Comparison of ENCODE assay signal across 20 cellular contexts in genomic region chr16:88083582-88083981, GRCh38.
DNase-seq lines count a peak whose midpoint lies in the region; ATAC-seq, FAIRE-seq and TF ChIP-seq lines count a peak whose summit lies in the region.
"Had no signal": no experiment of that assay in that cellular context is flagged by ENCODE, and none has a peak within 500 bp of the region (broad histone marks: within the 10 kb centered on the region; RNA-seq: fewer than 3 reads in every experiment).

No MANE protein-coding gene starts in this region.

- no peak for TF ChIP-seq POLR2A in HepG2 (IDR thresholded peaks at IDR 0.05; ENCODE audit: insufficient read depth in 1 of 2, low read depth in 2 of 2, low read length in 2 of 2)

- intact Hi-C loops in activated B cell treated with CpG ODN at 0.5 μM for 24 hours (cut with micrococcal nuclease) = no loop called here
- intact Hi-C loops in HepG2 (cut with micrococcal nuclease; ENCODE audit: unreplicated experiment) = no loop called here

- H3K27ac ChIP-seq in HepG2 (ENCODE audit: extremely low read length, insufficient read depth, low read length) = no peak overlapping the region
- H3K27ac ChIP-seq: GM23248 had no signal

- no peak overlapping the region for H3K9ac ChIP-seq in HepG2 (ENCODE audit: insufficient read depth, low read depth, low read length)
- H3K9ac ChIP-seq: GM23248 had no signal

- H3K9me3 ChIP-seq in HepG2 (ENCODE audit: low read length) = no peaks in the 10 kb centered on the region
- H3K9me3 ChIP-seq: MG63 had no signal

- peaks cover 0 to 4% of the 10 kb centered on the region in 2 experiments; a peak in 2 of 5 replicates for H3K36me3 ChIP-seq in HepG2 (replicated peaks in 1 of 2; ENCODE audit: control insufficient read depth in 1 of 2, insufficient read depth in 2 of 2, low read length in 2 of 2)
- H3K36me3 ChIP-seq: MG63 had no signal

- no TSS peak for BruUV-seq in HepG2 (replicated peaks; lab: Mats Ljungman, UMichigan)

- no peak overlapping the region for H3K4me2 ChIP-seq in HepG2 (ENCODE audit: low read depth, low read length)

- no peak for TF ChIP-seq RAD21 in HepG2 (CRISPR knock-in tag; IDR thresholded peaks at IDR 0.05)

- H3K9me3 Mint-ChIP-seq in activated naive CD8-positive, alpha-beta T cell treated with anti-CD3 and anti-CD28 coated beads, Interleukin-2, amount 50 U/mL, for 24 hours = no peaks in the 10 kb centered on the region
- no peaks in the 10 kb centered on the region for H3K9me3 Mint-ChIP-seq in activated naive CD8-positive, alpha-beta T cell treated with anti-CD3 and anti-CD28 coated beads for 36 hours
- H3K9me3 Mint-ChIP-seq in activated B cell treated with CpG ODN at 0.5 μM for 24 hours (no peaks in the 10 kb centered on the region), progenitor cell of endocrine pancreas (ENCODE audit: low read depth) (peaks cover 3% of the 10 kb centered on the region)

- 90% methylated on average over 6 of the region's 9 CpGs for WGBS in HepG2 (ENCODE audit: low lambda C conversion rate)

- CTCF ChIA-PET in activated B cell treated with CpG ODN at 0.5 μM for 24 hours (lab: Charles Lee) = no interaction called here
- CTCF ChIA-PET in HepG2 (lab: Yijun Ruan, JAX; ENCODE audit: low intra/inter-chr PET ratio, low total read pairs) = no interaction called here

- TF ChIP-seq EP300 in HepG2 (IDR thresholded peaks at IDR 0.05; ENCODE audit: low read depth in 2 of 2, low read length in 2 of 2) (no peak), HepG2 (CRISPR knock-in tag; IDR thresholded peaks at IDR 0.05; ENCODE audit: borderline replicate concordance) (no peak)

- H3K27me3 ChIP-seq in HepG2 (ENCODE audit: control insufficient read depth in 1 of 2, insufficient read depth in 2 of 2, low read length in 2 of 2) = no peaks in the 10 kb centered on the region
- H3K27me3 ChIP-seq: MG63 had no signal

- no peaks in the 10 kb centered on the region for H3K4me1 ChIP-seq in HepG2 (ENCODE audit: insufficient read depth, low read length)

- peak overlapping the region; percentile 47 for H3K27ac Mint-ChIP-seq in activated naive CD8-positive, alpha-beta T cell treated with anti-CD3 and anti-CD28 coated beads, Interleukin-2, amount 50 U/mL, for 24 hours
- H3K27ac Mint-ChIP-seq in activated naive CD8-positive, alpha-beta T cell treated with anti-CD3 and anti-CD28 coated beads for 36 hours = no peak overlapping the region
- H3K27ac Mint-ChIP-seq in activated B cell treated with CpG ODN at 0.5 μM for 24 hours (peak overlapping the region; percentile 38), progenitor cell of endocrine pancreas (peak overlapping the region; percentile 16)

- H3K36me3 Mint-ChIP-seq in activated naive CD8-positive, alpha-beta T cell treated with anti-CD3 and anti-CD28 coated beads, Interleukin-2, amount 50 U/mL, for 24 hours (ENCODE audit: low read depth) = peaks cover 24% of the 10 kb centered on the region
- peaks cover 7% of the 10 kb centered on the region for H3K36me3 Mint-ChIP-seq in activated naive CD8-positive, alpha-beta T cell treated with anti-CD3 and anti-CD28 coated beads for 36 hours
- H3K36me3 Mint-ChIP-seq in activated B cell treated with CpG ODN at 0.5 μM for 24 hours (ENCODE audit: low read depth) (peaks cover 27% of the 10 kb centered on the region), progenitor cell of endocrine pancreas (ENCODE audit: insufficient read depth) (peaks cover 24% of the 10 kb centered on the region)

- H3K27me3 Mint-ChIP-seq in activated naive CD8-positive, alpha-beta T cell treated with anti-CD3 and anti-CD28 coated beads, Interleukin-2, amount 50 U/mL, for 24 hours = no peaks in the 10 kb centered on the region
- H3K27me3 Mint-ChIP-seq in activated naive CD8-positive, alpha-beta T cell treated with anti-CD3 and anti-CD28 coated beads for 36 hours = no peaks in the 10 kb centered on the region
- H3K27me3 Mint-ChIP-seq in activated B cell treated with CpG ODN at 0.5 μM for 24 hours (no peaks in the 10 kb centered on the region), progenitor cell of endocrine pancreas (no peaks in the 10 kb centered on the region)
- H3K27me3 Mint-ChIP-seq: CD4-positive, alpha-beta memory T cell had no signal

- in situ Hi-C loops in HepG2 (cut with HindIII; ENCODE audit: extremely low pct_ligation_motif_present, low pct_unique_long_range_greater_than_20kb) = no loop called here

- no peak for TF ChIP-seq CTCF in activated B cell treated with CpG ODN at 0.5 μM for 24 hours (IDR thresholded peaks at IDR 0.05)
- no peak for TF ChIP-seq CTCF in HepG2 (CRISPR knock-in tag; IDR thresholded peaks at IDR 0.05)
- TF ChIP-seq CTCF in progenitor cell of endocrine pancreas (IDR thresholded peaks at IDR 0.05; ENCODE audit: unreplicated experiment) = no peak

- no peak for FAIRE-seq in HepG2 (lab: Jason Lieb, UNC)
- FAIRE-seq: GM19239, HTR-8/SVneo had no signal

- H3K4me3 ChIP-seq in HepG2 (replicated peaks in 1 of 3; ENCODE audit: insufficient read depth in 1 of 3, low read depth in 2 of 3, low read length in 3 of 3) = no peak overlapping the region
- H3K4me3 ChIP-seq: GM23248, MG63 had no signal

- POLR2A ChIA-PET in activated B cell treated with CpG ODN at 0.5 μM for 24 hours (lab: Charles Lee) = interaction anchor here (0.7 kb wide), 1 partner anchor 280 kb away, joined by 11 read pairs; no protein-coding TSS in a partner anchor
- POLR2A ChIA-PET in HepG2 (lab: Yijun Ruan, JAX) = no interaction called here

- no peaks in the 10 kb centered on the region for H4K20me1 ChIP-seq in HepG2 (ENCODE audit: insufficient read depth, low read length)

- DNase-seq in activated naive CD8-positive, alpha-beta T cell treated with anti-CD3 and anti-CD28 coated beads, Interleukin-2, amount 50 U/mL, for 24 hours = no peak
- no peak for DNase-seq in activated naive CD8-positive, alpha-beta T cell treated with anti-CD3 and anti-CD28 coated beads for 36 hours
- DNase-seq in activated B cell treated with CpG ODN at 0.5 μM for 24 hours (no peak), HepG2 (ENCODE audit: low spot score) (no peak), progenitor cell of endocrine pancreas (ENCODE audit: low spot score, unreplicated experiment) (no peak), DMS 273 (lab: John Stamatoyannopoulos, UW; ENCODE audit: unreplicated experiment) (no peak)
- no peak for DNase-seq in stimulated activated naive CD4-positive, alpha-beta T cell (lab: John Stamatoyannopoulos, UW)
- DNase-seq: 8988T; CD4-positive, alpha-beta memory T cell; GF-D8; GM23248; Kasumi-1; MG63; NCI-H1048; NCI-H2081 had no signal

- H3K4me3 Mint-ChIP-seq in activated naive CD8-positive, alpha-beta T cell treated with anti-CD3 and anti-CD28 coated beads, Interleukin-2, amount 50 U/mL, for 24 hours = no peak overlapping the region
- no peak overlapping the region for H3K4me3 Mint-ChIP-seq in activated naive CD8-positive, alpha-beta T cell treated with anti-CD3 and anti-CD28 coated beads for 36 hours
- no peak overlapping the region for H3K4me3 Mint-ChIP-seq in activated B cell treated with CpG ODN at 0.5 μM for 24 hours
- no peak overlapping the region for H3K4me3 Mint-ChIP-seq in progenitor cell of endocrine pancreas (ENCODE audit: low read depth)
- H3K4me3 Mint-ChIP-seq: CD4-positive, alpha-beta memory T cell had no signal

- no peaks in the 10 kb centered on the region for H3K79me2 ChIP-seq in HepG2 (ENCODE audit: insufficient read depth, low read length)

- no peaks in the 10 kb centered on the region for H3K4me1 Mint-ChIP-seq in activated naive CD8-positive, alpha-beta T cell treated with anti-CD3 and anti-CD28 coated beads, Interleukin-2, amount 50 U/mL, for 24 hours
- H3K4me1 Mint-ChIP-seq in activated naive CD8-positive, alpha-beta T cell treated with anti-CD3 and anti-CD28 coated beads for 36 hours = peaks cover 2% of the 10 kb centered on the region
- H3K4me1 Mint-ChIP-seq in activated B cell treated with CpG ODN at 0.5 μM for 24 hours = peaks cover 2% of the 10 kb centered on the region
- no peaks in the 10 kb centered on the region for H3K4me1 Mint-ChIP-seq in progenitor cell of endocrine pancreas (ENCODE audit: low read depth)

- H2AFZ ChIP-seq in HepG2 (ENCODE audit: low read length) = no peak overlapping the region
- H2AFZ ChIP-seq: GM23248 had no signal

- ATAC-seq in activated naive CD8-positive, alpha-beta T cell treated with anti-CD3 and anti-CD28 coated beads, Interleukin-2, amount 50 U/mL, for 24 hours = no peak
- ATAC-seq in activated B cell treated with CpG ODN at 0.5 μM for 24 hours (ENCODE audit: low read depth) = no peak
- no peak; the same call in 2 of the 3 replicates for ATAC-seq in HepG2
- ATAC-seq in GM18867 (IDR thresholded peaks at IDR 0.05; ENCODE audit: unreplicated experiment) = no peak
- ATAC-seq: HCT116, Panc1 had no signal

TF ChIP-seq in HepG2, 621 proteins besides CTCF, POLR2A, EP300 and RAD21:
- TF ChIP-seq PAWR (CRISPR knock-in tag; IDR thresholded peaks at IDR 0.05; ENCODE audit: borderline replicate concordance) = no peak
- TF ChIP-seq DBP (CRISPR knock-in tag; IDR thresholded peaks at IDR 0.05; ENCODE audit: not compliant biosample characterization) = no peak
- TF ChIP-seq AGO2 (optimal IDR thresholded peaks at IDR 0.05; ENCODE audit: low read depth, low read length) = peak; percentile 57
